22 cellular contexts compared by ENCODE assay signal in the genomic region with DNA sequence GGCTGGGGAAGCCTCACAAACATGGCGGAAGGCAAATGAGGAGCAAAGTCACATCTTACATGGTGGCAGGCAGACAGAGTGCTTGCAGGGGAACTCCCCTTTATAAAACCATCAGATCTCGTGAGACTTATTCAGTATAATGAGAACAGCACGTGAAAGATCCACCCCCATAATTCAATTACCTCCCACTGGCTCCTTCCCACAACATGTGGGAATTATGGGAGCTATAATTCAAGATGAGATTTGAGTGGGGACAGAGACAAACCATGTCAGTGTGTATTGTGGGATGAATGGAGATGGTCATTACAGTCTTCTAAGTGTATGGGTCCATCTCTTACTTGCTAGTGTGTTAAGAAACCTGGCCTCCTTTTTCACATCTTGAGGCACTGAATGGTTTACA.
"Had no signal": no experiment of that assay in that cellular context is flagged by ENCODE, and none has a peak within 500 bp of the region (broad histone marks: within the 10 kb centered on the region; RNA-seq: fewer than 3 reads in every experiment).

No MANE protein-coding gene starts in this region.

- H3K27ac Mint-ChIP-seq: nephron; stimulated activated memory B cell treated with anti-CD40 and anti-IgM and Interleukin-4, amounts not matched to agents 10 μg/mL and 1 μg/mL and 100 μg/mL, for 72 hours; stimulated activated naive CD8-positive, alpha-beta T cell treated with anti-CD3 and anti-CD28 coated beads, Interleukin-15, Interleukin-2, amounts not matched to agents 100 ng/mL and 50 ng/mL, for 24 hours had no signal

- H3K27me3 ChIP-seq: right lobe of liver, testis, tibial nerve had no signal

- H3K27me3 Mint-ChIP-seq: central memory CD8-positive, alpha-beta T cell; naive B cell; stimulated activated memory B cell treated with anti-CD40 and anti-IgM and Interleukin-4, amounts not matched to agents 10 μg/mL and 1 μg/mL and 100 μg/mL, for 72 hours; stimulated activated naive CD8-positive, alpha-beta T cell treated with anti-CD3 and anti-CD28 coated beads, Interleukin-15, Interleukin-2, amounts not matched to agents 100 ng/mL and 50 ng/mL, for 24 hours had no signal

- H3K4me3 Mint-ChIP-seq: central memory CD8-positive, alpha-beta T cell; naive B cell; stimulated activated memory B cell treated with anti-CD40 and anti-IgM and Interleukin-4, amounts not matched to agents 10 μg/mL and 1 μg/mL and 100 μg/mL, for 72 hours; stimulated activated naive CD8-positive, alpha-beta T cell treated with anti-CD3 and anti-CD28 coated beads, Interleukin-15, Interleukin-2, amounts not matched to agents 100 ng/mL and 50 ng/mL, for 24 hours had no signal

- ATAC-seq: psoas muscle; stimulated activated memory B cell treated with anti-CD40 and anti-IgM and Interleukin-4, amounts not matched to agents 10 μg/mL and 1 μg/mL and 100 μg/mL, for 72 hours had no signal

- H3K9me3 ChIP-seq: psoas muscle, right lobe of liver, testis, tibial nerve had no signal

- H3K36me3 ChIP-seq: right lobe of liver had no signal

- DNase-seq: cortex of kidney; effector memory CD4-positive, alpha-beta T cell; erythroblast; foreskin melanocyte; head of caudate nucleus; hypothalamus; kidney glomerular epithelial cell; mesenchymal stem cell; midbrain; naive B cell; psoas muscle; retina; right lobe of liver; stimulated activated CD4-positive, alpha-beta T cell treated with anti-CD3 and anti-CD28 coated beads, Interleukin-4, amount 100 ng/mL, for 1 hour; stimulated activated CD8-positive, alpha-beta memory T cell treated with anti-CD3 and anti-CD28 coated beads, Interleukin-4, amount 100 ng/mL, for 48 hours; testis had no signal

- H3K4me3 ChIP-seq: lung, psoas muscle, right lobe of liver, testis, tibial nerve had no signal

- H3K27ac ChIP-seq: psoas muscle, right lobe of liver, testis, tibial nerve had no signal
